ENCODE assay signal across 1 cellular context in the genomic region with DNA sequence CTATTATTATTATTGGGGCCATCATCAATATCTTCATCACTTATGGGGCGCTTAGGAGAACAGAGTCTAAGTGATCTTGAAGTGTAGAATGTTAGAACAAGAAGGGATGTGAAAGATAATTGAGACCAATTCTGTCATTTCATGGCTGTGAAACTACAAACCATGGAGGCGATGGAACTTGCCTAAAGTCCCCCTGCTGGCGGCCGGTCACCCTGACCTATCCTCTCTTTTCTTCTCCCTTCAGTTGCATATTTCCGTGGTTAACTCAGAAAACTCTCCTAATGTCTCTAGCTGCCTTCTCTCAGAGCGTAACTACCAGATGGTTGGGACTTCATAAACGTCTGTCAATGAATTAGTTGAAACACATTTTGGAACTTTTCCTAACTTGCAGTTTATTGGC.
TF ChIP-seq lines count a peak whose summit lies in the region.

No MANE protein-coding gene starts in this region.

TF ChIP-seq in SK-N-SH treated with all-trans-retinoic acid at 6 μM for 48 hours, 23 proteins besides CTCF, POLR2A, EP300 and RAD21 (continued from another document):
- TF ChIP-seq, protein P1, sequence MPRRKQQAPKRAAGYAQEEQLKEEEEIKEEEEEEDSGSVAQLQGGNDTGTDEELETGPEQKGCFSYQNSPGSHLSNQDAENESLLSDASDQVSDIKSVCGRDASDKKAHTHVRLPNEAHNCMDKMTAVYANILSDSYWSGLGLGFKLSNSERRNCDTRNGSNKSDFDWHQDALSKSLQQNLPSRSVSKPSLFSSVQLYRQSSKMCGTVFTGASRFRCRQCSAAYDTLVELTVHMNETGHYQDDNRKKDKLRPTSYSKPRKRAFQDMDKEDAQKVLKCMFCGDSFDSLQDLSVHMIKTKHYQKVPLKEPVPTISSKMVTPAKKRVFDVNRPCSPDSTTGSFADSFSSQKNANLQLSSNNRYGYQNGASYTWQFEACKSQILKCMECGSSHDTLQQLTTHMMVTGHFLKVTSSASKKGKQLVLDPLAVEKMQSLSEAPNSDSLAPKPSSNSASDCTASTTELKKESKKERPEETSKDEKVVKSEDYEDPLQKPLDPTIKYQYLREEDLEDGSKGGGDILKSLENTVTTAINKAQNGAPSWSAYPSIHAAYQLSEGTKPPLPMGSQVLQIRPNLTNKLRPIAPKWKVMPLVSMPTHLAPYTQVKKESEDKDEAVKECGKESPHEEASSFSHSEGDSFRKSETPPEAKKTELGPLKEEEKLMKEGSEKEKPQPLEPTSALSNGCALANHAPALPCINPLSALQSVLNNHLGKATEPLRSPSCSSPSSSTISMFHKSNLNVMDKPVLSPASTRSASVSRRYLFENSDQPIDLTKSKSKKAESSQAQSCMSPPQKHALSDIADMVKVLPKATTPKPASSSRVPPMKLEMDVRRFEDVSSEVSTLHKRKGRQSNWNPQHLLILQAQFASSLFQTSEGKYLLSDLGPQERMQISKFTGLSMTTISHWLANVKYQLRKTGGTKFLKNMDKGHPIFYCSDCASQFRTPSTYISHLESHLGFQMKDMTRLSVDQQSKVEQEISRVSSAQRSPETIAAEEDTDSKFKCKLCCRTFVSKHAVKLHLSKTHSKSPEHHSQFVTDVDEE (CRISPR knock-in tag; IDR thresholded peaks at IDR 0.05): no peak
- no peak for TF ChIP-seq ESRRG (CRISPR knock-in tag; IDR thresholded peaks at IDR 0.05)
TF ChIP-seq in SK-N-SH treated with all-trans-retinoic acid at 6 μM for 48 hours: peak in this region for 0.
